ENCODE assay signal across 8 cellular contexts in the genomic region with DNA sequence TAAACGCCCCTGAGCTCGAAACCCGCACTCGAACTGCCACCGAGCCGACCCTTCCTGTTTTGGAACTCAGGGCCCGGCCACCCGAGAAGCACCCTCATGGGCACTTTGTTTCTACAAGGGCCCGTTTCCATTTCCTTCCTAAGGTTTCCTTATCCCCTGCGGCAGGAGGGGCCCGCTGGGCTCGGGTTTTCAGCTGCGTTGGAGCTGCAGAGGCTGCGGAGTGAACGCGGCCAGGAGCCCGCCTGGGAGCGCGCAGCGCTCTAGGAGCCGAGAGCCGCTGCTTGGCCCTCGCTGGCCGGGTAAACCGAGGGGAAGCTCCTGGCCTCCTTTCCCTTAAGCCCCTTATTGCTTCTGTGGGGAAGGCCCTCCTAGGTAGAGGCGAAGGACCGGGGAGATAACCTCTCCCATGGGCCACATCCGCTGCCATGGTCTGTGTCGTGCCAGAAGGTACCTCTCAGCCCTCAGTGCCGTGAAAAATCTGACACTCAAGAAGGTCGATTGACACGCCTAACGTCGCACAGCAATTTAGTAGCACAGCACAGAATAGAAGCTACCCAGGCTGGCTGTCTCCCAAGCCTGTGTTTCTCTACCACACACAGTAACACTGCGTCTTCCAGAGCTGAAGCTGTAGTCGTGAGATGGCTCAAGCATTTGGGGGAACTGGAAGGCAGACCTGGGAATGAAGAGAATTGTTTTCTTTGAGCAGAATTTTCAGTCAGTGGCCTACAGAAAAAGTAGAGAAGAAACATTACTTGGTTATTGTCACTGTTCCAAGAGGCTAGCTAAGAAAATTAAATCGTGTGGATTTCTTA. TPM values are rescaled to one million over a fixed set of nuclear protein-coding genes. Genes with fewer than 3 reads are reported as not detected.
DNase-seq lines count a peak whose midpoint lies in the region; ATAC-seq lines count a peak whose summit lies in the region.

No MANE protein-coding gene starts in this region.

- peak; percentile 25 for DNase-seq in NCI-H2029 (lab: John Stamatoyannopoulos, UW)
- DNase-seq in NCI-H2029 treated with DMSO at 0.1 percent for 48 hours (lab: John Stamatoyannopoulos, UW) = no peak
- peak; percentile 36 for DNase-seq in RPMI7951 (ENCODE audit: low read depth)
- DNase-seq in activated naive CD4-positive, alpha-beta T cell treated with Interleukin-2 at 50 U/mL for 16 hours = peak; percentile 63
- DNase-seq in cardiac septum (ENCODE audit: low spot score) = peak; percentile 77
- peak; percentile 87 for DNase-seq in posterior vena cava (ENCODE audit: low spot score)

- intact Hi-C loops in cardiac septum (cut with DNase I) (loop anchor here (1.0 to 10.0 kb wide), 3 partner anchors 12 to 791 kb away; a partner anchor contains a TSS), posterior vena cava (cut with DNase I) (no loop called here)

- ATAC-seq in HG03442 (IDR thresholded peaks at IDR 0.05; ENCODE audit: unreplicated experiment) (peak; percentile 13), GM18520 (IDR thresholded peaks at IDR 0.05; ENCODE audit: unreplicated experiment) (no peak)

RNA-seq across cellular contexts. Expression of a gene that starts 12.9 kb away (rescaled TPM):
- 269 and 327 TPM in 2 replicates for total RNA-seq in RPMI7951 (2014; rRNA removed; shearing (Covaris generic))
- 362 TPM for total RNA-seq in cardiac septum
- 100 to 1,000 TPM; 662 to 764 TPM for total RNA-seq in posterior vena cava

RNA-seq across cellular contexts. Expression of a gene that starts 52.2 kb away (rescaled TPM):
- 5.0 and 5.2 TPM in 2 replicates for total RNA-seq in RPMI7951 (2014; rRNA removed; shearing (Covaris generic))
- total RNA-seq in cardiac septum = 11.2 TPM
- total RNA-seq in posterior vena cava = 10 to 100 TPM; 13.5 to 16.8 TPM
